In genomic region chr2:169755083-169755870, GRCh38 we compare ENCODE assay signal across 1 cellular context.
TF ChIP-seq lines count a peak whose summit lies in the region.

No MANE protein-coding gene starts in this region.

TF ChIP-seq in SK-N-SH, 30 proteins besides CTCF, POLR2A, EP300 and RAD21 (continued from another document):
- TF ChIP-seq POLR2AphosphoS5 (IDR thresholded peaks at IDR 0.05; ENCODE audit: low read depth, low read length): no peak
- no peak for TF ChIP-seq CHD2 (IDR thresholded peaks at IDR 0.05; ENCODE audit: low read length, partially characterized antibody)
- no peak for TF ChIP-seq GABPA (IDR thresholded peaks at IDR 0.05; ENCODE audit: low read depth)
